Comparison of ENCODE assay signal across 1 cellular context in genomic region chr12:70467908-70468733, GRCh38.
TF ChIP-seq lines count a peak whose summit lies in the region.

No MANE protein-coding gene starts in this region.

TF ChIP-seq in GM12878, 131 proteins besides CTCF, POLR2A, EP300 and RAD21:
- no peak for TF ChIP-seq MEF2B (IDR thresholded peaks at IDR 0.05; ENCODE audit: partially characterized antibody, poor library complexity, severe bottlenecking)
- no peak for TF ChIP-seq SREBF2 (IDR thresholded peaks at IDR 0.05; ENCODE audit: low read length)
- no peak for TF ChIP-seq ATF3 (IDR thresholded peaks at IDR 0.05; ENCODE audit: borderline replicate concordance, extremely low read depth, low read depth, low read length)
- no peak for TF ChIP-seq ATF7 (IDR thresholded peaks at IDR 0.05; ENCODE audit: low read depth)
- TF ChIP-seq ESRRA (IDR thresholded peaks at IDR 0.05; ENCODE audit: low read length) = no peak
- no peak for TF ChIP-seq USF2 (IDR thresholded peaks at IDR 0.05; ENCODE audit: borderline replicate concordance, low read depth, low read length)
- TF ChIP-seq TAF1 (IDR thresholded peaks at IDR 0.05; ENCODE audit: borderline replicate concordance, low read depth, low read length) = 0 out of 2 replicates have a peak, but pooled peaks have one; percentile 16
- TF ChIP-seq MXI1 (IDR thresholded peaks at IDR 0.05; ENCODE audit: low read depth, low read length) = no peak
- TF ChIP-seq, protein P1, sequence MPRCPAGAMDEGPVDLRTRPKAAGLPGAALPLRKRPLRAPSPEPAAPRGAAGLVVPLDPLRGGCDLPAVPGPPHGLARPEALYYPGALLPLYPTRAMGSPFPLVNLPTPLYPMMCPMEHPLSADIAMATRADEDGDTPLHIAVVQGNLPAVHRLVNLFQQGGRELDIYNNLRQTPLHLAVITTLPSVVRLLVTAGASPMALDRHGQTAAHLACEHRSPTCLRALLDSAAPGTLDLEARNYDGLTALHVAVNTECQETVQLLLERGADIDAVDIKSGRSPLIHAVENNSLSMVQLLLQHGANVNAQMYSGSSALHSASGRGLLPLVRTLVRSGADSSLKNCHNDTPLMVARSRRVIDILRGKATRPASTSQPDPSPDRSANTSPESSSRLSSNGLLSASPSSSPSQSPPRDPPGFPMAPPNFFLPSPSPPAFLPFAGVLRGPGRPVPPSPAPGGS (IDR thresholded peaks at IDR 0.05; ENCODE audit: borderline replicate concordance, insufficient read depth, low read depth, low read length, poor library complexity, severe bottlenecking) = no peak
- TF ChIP-seq, protein P2, sequence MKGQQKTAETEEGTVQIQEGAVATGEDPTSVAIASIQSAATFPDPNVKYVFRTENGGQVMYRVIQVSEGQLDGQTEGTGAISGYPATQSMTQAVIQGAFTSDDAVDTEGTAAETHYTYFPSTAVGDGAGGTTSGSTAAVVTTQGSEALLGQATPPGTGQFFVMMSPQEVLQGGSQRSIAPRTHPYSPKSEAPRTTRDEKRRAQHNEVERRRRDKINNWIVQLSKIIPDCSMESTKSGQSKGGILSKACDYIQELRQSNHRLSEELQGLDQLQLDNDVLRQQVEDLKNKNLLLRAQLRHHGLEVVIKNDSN (IDR thresholded peaks at IDR 0.05; ENCODE audit: borderline replicate concordance, extremely low read length, insufficient read depth, low read depth, low read length) = no peak
- TF ChIP-seq, protein P3, sequence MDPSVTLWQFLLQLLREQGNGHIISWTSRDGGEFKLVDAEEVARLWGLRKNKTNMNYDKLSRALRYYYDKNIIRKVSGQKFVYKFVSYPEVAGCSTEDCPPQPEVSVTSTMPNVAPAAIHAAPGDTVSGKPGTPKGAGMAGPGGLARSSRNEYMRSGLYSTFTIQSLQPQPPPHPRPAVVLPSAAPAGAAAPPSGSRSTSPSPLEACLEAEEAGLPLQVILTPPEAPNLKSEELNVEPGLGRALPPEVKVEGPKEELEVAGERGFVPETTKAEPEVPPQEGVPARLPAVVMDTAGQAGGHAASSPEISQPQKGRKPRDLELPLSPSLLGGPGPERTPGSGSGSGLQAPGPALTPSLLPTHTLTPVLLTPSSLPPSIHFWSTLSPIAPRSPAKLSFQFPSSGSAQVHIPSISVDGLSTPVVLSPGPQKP (IDR thresholded peaks at IDR 0.05; ENCODE audit: low read depth, low read length) = 0 out of 2 replicates have a peak, but pooled peaks have one; percentile 40
- no peak for TF ChIP-seq EGR1 (IDR thresholded peaks at IDR 0.05; ENCODE audit: borderline replicate concordance in 1 of 2, low read depth in 2 of 2, low read length in 2 of 2)
- peak; percentile 22; the same call in 1 of the 2 replicates for TF ChIP-seq IKZF1 (conservative IDR thresholded peaks at IDR 0.05)
- TF ChIP-seq WRNIP1 (IDR thresholded peaks at IDR 0.05; ENCODE audit: borderline replicate concordance, low read depth, low read length) = no peak
- TF ChIP-seq GABPA (IDR thresholded peaks at IDR 0.05; ENCODE audit: low read depth) = peak; percentile 74
- TF ChIP-seq FOXM1 (IDR thresholded peaks at IDR 0.05; ENCODE audit: low read depth, low read length) = no peak
- TF ChIP-seq, protein P4, sequence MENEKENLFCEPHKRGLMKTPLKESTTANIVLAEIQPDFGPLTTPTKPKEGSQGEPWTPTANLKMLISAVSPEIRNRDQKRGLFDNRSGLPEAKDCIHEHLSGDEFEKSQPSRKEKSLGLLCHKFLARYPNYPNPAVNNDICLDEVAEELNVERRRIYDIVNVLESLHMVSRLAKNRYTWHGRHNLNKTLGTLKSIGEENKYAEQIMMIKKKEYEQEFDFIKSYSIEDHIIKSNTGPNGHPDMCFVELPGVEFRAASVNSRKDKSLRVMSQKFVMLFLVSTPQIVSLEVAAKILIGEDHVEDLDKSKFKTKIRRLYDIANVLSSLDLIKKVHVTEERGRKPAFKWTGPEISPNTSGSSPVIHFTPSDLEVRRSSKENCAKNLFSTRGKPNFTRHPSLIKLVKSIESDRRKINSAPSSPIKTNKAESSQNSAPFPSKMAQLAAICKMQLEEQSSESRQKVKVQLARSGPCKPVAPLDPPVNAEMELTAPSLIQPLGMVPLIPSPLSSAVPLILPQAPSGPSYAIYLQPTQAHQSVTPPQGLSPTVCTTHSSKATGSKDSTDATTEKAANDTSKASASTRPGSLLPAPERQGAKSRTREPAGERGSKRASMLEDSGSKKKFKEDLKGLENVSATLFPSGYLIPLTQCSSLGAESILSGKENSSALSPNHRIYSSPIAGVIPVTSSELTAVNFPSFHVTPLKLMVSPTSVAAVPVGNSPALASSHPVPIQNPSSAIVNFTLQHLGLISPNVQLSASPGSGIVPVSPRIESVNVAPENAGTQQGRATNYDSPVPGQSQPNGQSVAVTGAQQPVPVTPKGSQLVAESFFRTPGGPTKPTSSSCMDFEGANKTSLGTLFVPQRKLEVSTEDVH (IDR thresholded peaks at IDR 0.05; ENCODE audit: low read depth, partially characterized antibody) = no peak
- TF ChIP-seq SMAD1 (IDR thresholded peaks at IDR 0.05; ENCODE audit: low read depth, partially characterized antibody) = no peak
- TF ChIP-seq ZNF24 (IDR thresholded peaks at IDR 0.05) = no peak
- TF ChIP-seq RBBP5 (conservative IDR thresholded peaks at IDR 0.05) = no peak
- no peak for TF ChIP-seq CBX5 (IDR thresholded peaks at IDR 0.05; ENCODE audit: low read depth)
- TF ChIP-seq, protein P5, sequence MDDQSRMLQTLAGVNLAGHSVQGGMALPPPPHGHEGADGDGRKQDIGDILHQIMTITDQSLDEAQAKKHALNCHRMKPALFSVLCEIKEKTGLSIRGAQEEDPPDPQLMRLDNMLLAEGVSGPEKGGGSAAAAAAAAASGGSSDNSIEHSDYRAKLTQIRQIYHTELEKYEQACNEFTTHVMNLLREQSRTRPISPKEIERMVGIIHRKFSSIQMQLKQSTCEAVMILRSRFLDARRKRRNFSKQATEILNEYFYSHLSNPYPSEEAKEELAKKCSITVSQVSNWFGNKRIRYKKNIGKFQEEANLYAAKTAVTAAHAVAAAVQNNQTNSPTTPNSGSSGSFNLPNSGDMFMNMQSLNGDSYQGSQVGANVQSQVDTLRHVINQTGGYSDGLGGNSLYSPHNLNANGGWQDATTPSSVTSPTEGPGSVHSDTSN (IDR thresholded peaks at IDR 0.05; ENCODE audit: insufficient replicate concordance, low read depth, low read length) = no peak
- no peak for TF ChIP-seq TCF12 (IDR thresholded peaks at IDR 0.05; ENCODE audit: low read depth, low read length)
- peak; percentile 55 for TF ChIP-seq JUNB (IDR thresholded peaks at IDR 0.05)
- no peak for TF ChIP-seq BHLHE40 (IDR thresholded peaks at IDR 0.05; ENCODE audit: borderline replicate concordance in 1 of 2, low read depth in 2 of 2, low read length in 1 of 2)
- 0 out of 2 replicates have a peak, but pooled peaks have one; percentile 19 for TF ChIP-seq DPF2 (IDR thresholded peaks at IDR 0.05)
- TF ChIP-seq CUX1 (IDR thresholded peaks at IDR 0.05; ENCODE audit: insufficient replicate concordance, low read depth, low read length) = no peak
- no peak for TF ChIP-seq CREB1 (IDR thresholded peaks at IDR 0.05; ENCODE audit: low read depth)
- TF ChIP-seq SP1 (IDR thresholded peaks at IDR 0.05; ENCODE audit: low read depth, low read length) = no peak
- TF ChIP-seq, protein P6, sequence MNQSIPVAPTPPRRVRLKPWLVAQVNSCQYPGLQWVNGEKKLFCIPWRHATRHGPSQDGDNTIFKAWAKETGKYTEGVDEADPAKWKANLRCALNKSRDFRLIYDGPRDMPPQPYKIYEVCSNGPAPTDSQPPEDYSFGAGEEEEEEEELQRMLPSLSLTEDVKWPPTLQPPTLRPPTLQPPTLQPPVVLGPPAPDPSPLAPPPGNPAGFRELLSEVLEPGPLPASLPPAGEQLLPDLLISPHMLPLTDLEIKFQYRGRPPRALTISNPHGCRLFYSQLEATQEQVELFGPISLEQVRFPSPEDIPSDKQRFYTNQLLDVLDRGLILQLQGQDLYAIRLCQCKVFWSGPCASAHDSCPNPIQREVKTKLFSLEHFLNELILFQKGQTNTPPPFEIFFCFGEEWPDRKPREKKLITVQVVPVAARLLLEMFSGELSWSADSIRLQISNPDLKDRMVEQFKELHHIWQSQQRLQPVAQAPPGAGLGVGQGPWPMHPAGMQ (IDR thresholded peaks at IDR 0.05; ENCODE audit: borderline replicate concordance) = no peak
- peak; percentile 65; the same call in 1 of the 2 replicates for TF ChIP-seq ZBTB40 (IDR thresholded peaks at IDR 0.05; ENCODE audit: borderline replicate concordance)
- TF ChIP-seq SPI1 (IDR thresholded peaks at IDR 0.05; ENCODE audit: borderline replicate concordance, insufficient read depth, low read depth, low read length) = 0 out of 2 replicates have a peak, but pooled peaks have one; percentile 8
- TF ChIP-seq RUNX3 (IDR thresholded peaks at IDR 0.05; ENCODE audit: low read length) = peak; percentile 56
- TF ChIP-seq SUZ12 (IDR thresholded peaks at IDR 0.05; ENCODE audit: unreplicated experiment) = no peak
- no peak for TF ChIP-seq KDM1A (IDR thresholded peaks at IDR 0.05; ENCODE audit: borderline replicate concordance)
- TF ChIP-seq NR2C1 (IDR thresholded peaks at IDR 0.05) = no peak
- 0 out of 2 replicates have a peak, but pooled peaks have one; percentile 43 for TF ChIP-seq EED (IDR thresholded peaks at IDR 0.05; ENCODE audit: low read depth)
- no peak; the same call in 1 of the 2 replicates for TF ChIP-seq TCF7 (IDR thresholded peaks at IDR 0.05; ENCODE audit: borderline replicate concordance)
- TF ChIP-seq ETV6 (conservative IDR thresholded peaks at IDR 0.05 in 1 of 2, IDR thresholded peaks at IDR 0.05 in 1 of 2; ENCODE audit: borderline replicate concordance in 1 of 2, low read depth in 1 of 2) = peak in 1 of 2 experiments; percentile 59; a peak in 1 of 4 replicates
- no peak for TF ChIP-seq FOXK2 (IDR thresholded peaks at IDR 0.05)
- TF ChIP-seq NRF1 (conservative IDR thresholded peaks at IDR 0.05; ENCODE audit: low read depth, low read length) = no peak
